In genomic region chr3:113654851-113655250, GRCh38 we compare ENCODE assay signal across 2 cellular contexts.
TF ChIP-seq lines count a peak whose summit lies in the region.

No MANE protein-coding gene starts in this region.

TF ChIP-seq in IMR-90, 13 proteins besides CTCF, POLR2A, EP300 and RAD21 (continued from another document):
- TF ChIP-seq CHD1 (IDR thresholded peaks at IDR 0.05; ENCODE audit: low read depth, low read length), result no peak
TF ChIP-seq in IMR-90: peak in this region for 1.

TF ChIP-seq in HEK293T, 16 proteins besides CTCF, POLR2A, EP300 and RAD21 (continued from another document):
- TF ChIP-seq SUZ12 (IDR thresholded peaks at IDR 0.05) (no peak), L3MBTL2 (conservative IDR thresholded peaks at IDR 0.05) (no peak), HDGF (IDR thresholded peaks at IDR 0.05; ENCODE audit: borderline replicate concordance) (no peak), FOXK2 (IDR thresholded peaks at IDR 0.05) (no peak)
TF ChIP-seq in HEK293T: peak in this region for 0.
